Comparison of ENCODE assay signal across 8 cellular contexts in genomic region chr16:71421911-71422310, GRCh38. TPM values are rescaled to one million over a fixed set of nuclear protein-coding genes. Genes with fewer than 3 reads are reported as not detected.
A peak's percentile ranks its signal among the peaks of the same experiment; 100 is the strongest.
DNase-seq lines count a peak whose midpoint lies in the region; ATAC-seq and TF ChIP-seq lines count a peak whose summit lies in the region.

No MANE protein-coding gene starts in this region.

- H3K27me3 Mint-ChIP-seq in type B pancreatic cell, result peaks cover 66% of the 10 kb centered on the region

- DNase-seq in ACHN (peak; percentile 29), SK-MEL-5 (ENCODE audit: low read depth, low spot score) (peak; percentile 71), fibroblast of pulmonary artery (ENCODE audit: low read depth) (no peak), type B pancreatic cell (ENCODE audit: extremely low spot score, unreplicated experiment) (no peak), middle frontal gyrus (ENCODE audit: extremely low spot score, low spot score) (no peak), prostate gland (ENCODE audit: low spot score) (no peak)

- intact Hi-C loops in prostate gland (cut with DNase I), result no loop called here

- no peaks in the 10 kb centered on the region for H3K4me1 ChIP-seq in prostate gland (replicated peaks)

- no peak overlapping the region for H3K4me3 Mint-ChIP-seq in type B pancreatic cell

- no peak overlapping the region for H3K4me3 ChIP-seq in fibroblast of pulmonary artery (replicated peaks; ENCODE audit: low read depth, low read length)
- H3K4me3 ChIP-seq in prostate gland, result no peak overlapping the region

- WGBS in prostate gland, result 65% methylated on average over 4 of the region's 4 CpGs

- peaks cover 8% of the 10 kb centered on the region for H3K4me1 Mint-ChIP-seq in type B pancreatic cell (ENCODE audit: unreplicated experiment)

- ATAC-seq in activated CD4-positive, CD25-positive, alpha-beta regulatory T cell treated with anti-CD3 and anti-CD28 coated beads, Interleukin-2, amount 50 U/mL, for 24 hours, result no peak

- no peak overlapping the region for H3K27ac Mint-ChIP-seq in type B pancreatic cell

- H3K27me3 ChIP-seq in prostate gland (replicated peaks; ENCODE audit: insufficient read depth), result no peaks in the 10 kb centered on the region

- H3K27ac ChIP-seq in prostate gland, result no peak overlapping the region

- TF ChIP-seq POLR2A in prostate gland (IDR thresholded peaks at IDR 0.05), result no peak

- in situ Hi-C loops in ACHN (cut with HindIII; ENCODE audit: low pct_ligation_motif_present, low pct_unique_long_range_greater_than_20kb, low sequenced_read_pairs) (no loop called here), SK-MEL-5 (cut with HindIII; ENCODE audit: low pct_unique_long_range_greater_than_20kb, low sequenced_read_pairs) (no loop called here)

- H3K9me3 Mint-ChIP-seq in type B pancreatic cell, result no peaks in the 10 kb centered on the region

- H3K36me3 Mint-ChIP-seq in type B pancreatic cell, result no peaks in the 10 kb centered on the region

- H3K36me3 ChIP-seq in prostate gland, result no peaks in the 10 kb centered on the region

- no peaks in the 10 kb centered on the region for H3K9me3 ChIP-seq in prostate gland

- TF ChIP-seq CTCF in GM12874 (IDR thresholded peaks at IDR 0.05; ENCODE audit: insufficient read depth, low read depth, low read length) (peak; percentile 62; the same call in 1 of the 2 replicates), fibroblast of pulmonary artery (IDR thresholded peaks at IDR 0.05; ENCODE audit: low read length, missing control alignments) (peak; percentile 33), type B pancreatic cell (conservative IDR thresholded peaks at IDR 0.05) (peak; percentile 54), prostate gland (IDR thresholded peaks at IDR 0.05) (no peak)

RNA-seq across cellular contexts. Expression of gene TLE7, which starts 19.9 kb away (rescaled TPM):
- not detected in 2 replicates for total RNA-seq in SK-MEL-5 (2014; rRNA removed; shearing (Covaris generic))
- not detected in 2 replicates for polyA plus RNA-seq in SK-MEL-5 (2015; cell fraction: cytosol; rRNA removed)
- polyA plus RNA-seq in SK-MEL-5 (2015; cell fraction: nucleus; rRNA removed), result not detected in 2 replicates
- total RNA-seq in type B pancreatic cell (ENCODE audit: low replicate concordance) (not detected in 2 replicates), prostate gland (1 to 10 TPM in 1 of 2 donors, not detected in 1; 3.9 TPM)

RNA-seq across cellular contexts. Expression of gene ZNF23, which starts 40.1 kb away (rescaled TPM):
- 7.5 and 10.7 TPM in 2 replicates for total RNA-seq in SK-MEL-5 (2014; rRNA removed; shearing (Covaris generic))
- polyA plus RNA-seq in SK-MEL-5 (2015; cell fraction: cytosol; rRNA removed), result 3.4 and 3.8 TPM in 2 replicates
- 15.8 and 23.9 TPM in 2 replicates for polyA plus RNA-seq in SK-MEL-5 (2015; cell fraction: nucleus; rRNA removed)
- total RNA-seq in type B pancreatic cell (ENCODE audit: low replicate concordance) (9.8 and 11.1 TPM in 2 replicates), prostate gland (1 to 10 TPM; 6.1 to 6.8 TPM)

Comparison
In these comparisons a context has a peak if more than half of its experiments do, and no peak if none do; other contexts are left out.
1. DNase-seq: peak in ACHN (single experiment) and SK-MEL-5 (single experiment); none in fibroblast of pulmonary artery (single experiment), type B pancreatic cell (single experiment), middle frontal gyrus (single experiment) and prostate gland (single experiment).
2. CTCF ChIP-seq: peak in GM12874 (single experiment), fibroblast of pulmonary artery (single experiment) and type B pancreatic cell (single experiment); none in prostate gland (0 of 4).